ENCODE assay signal across 12 cellular contexts in genomic region chr1:64895500-64895899, GRCh38.
DNase-seq lines count a peak whose midpoint lies in the region; ATAC-seq lines count a peak whose summit lies in the region.
"Had no signal": no experiment of that assay in that cellular context is flagged by ENCODE, and none has a peak within 500 bp of the region (broad histone marks: within the 10 kb centered on the region; RNA-seq: fewer than 3 reads in every experiment).

No MANE protein-coding gene starts in this region.

- H3K27ac ChIP-seq in BLaER1: no peak overlapping the region
- H3K27ac ChIP-seq: prostate gland, testis had no signal

- in situ Hi-C loops in G401 (cut with HindIII; ENCODE audit: low sequenced_read_pairs): no loop called here

- DNase-seq in SIG-M5 treated with dmso at 0.1 percent for 504 hours (lab: John Stamatoyannopoulos, UW; ENCODE audit: unreplicated experiment) (peak; percentile 94), dedifferentiated amniotic fluid mesenchymal stem cell (ENCODE audit: extremely low spot score) (no peak), G401 (ENCODE audit: low spot score) (no peak)
- DNase-seq in activated effector memory CD4-positive, alpha-beta T cell treated with anti-CD3 and anti-CD28 coated beads, Interleukin-2, amount 50 U/mL, for 16 hours: no peak
- no peak for DNase-seq in central memory CD4-positive, alpha-beta T cell
- DNase-seq: activated CD4-positive, alpha-beta memory T cell treated with anti-CD3 and anti-CD28 coated beads, Interleukin-2, amount 10 ng/mL, durations not matched to agents 7 days and 5 days; COR-L47; testis had no signal

- H3K4me1 ChIP-seq in BLaER1: peaks cover 70% of the 10 kb centered on the region
- H3K4me1 ChIP-seq: prostate gland had no signal

- H3K9me3 ChIP-seq in BLaER1: no peaks in the 10 kb centered on the region
- H3K9me3 ChIP-seq: prostate gland, testis had no signal

- peaks cover 95% of the 10 kb centered on the region for H4K20me1 ChIP-seq in BLaER1

- H3K9ac ChIP-seq in BLaER1: no peak overlapping the region

- H3K4me3 ChIP-seq in BLaER1: no peak overlapping the region
- H3K4me3 ChIP-seq: prostate gland, testis had no signal

- ATAC-seq in GM19043 (IDR thresholded peaks at IDR 0.05; ENCODE audit: low read depth, unreplicated experiment) (peak; percentile 58), HG03060 (IDR thresholded peaks at IDR 0.05; ENCODE audit: low read depth, unreplicated experiment) (peak; percentile 66)

- H3K36me3 ChIP-seq in BLaER1: no peaks in the 10 kb centered on the region
- H3K36me3 ChIP-seq: prostate gland had no signal

- peak overlapping the region; percentile 46 for H3K4me2 ChIP-seq in BLaER1

- H3K27me3 ChIP-seq in BLaER1: no peaks in the 10 kb centered on the region
- H3K27me3 ChIP-seq: testis had no signal
